8 cellular contexts compared by ENCODE assay signal in genomic region chr20:16729080-16729479, GRCh38. TPM values are rescaled to one million over a fixed set of nuclear protein-coding genes. Genes with fewer than 3 reads are reported as not detected.
DNase-seq lines count a peak whose midpoint lies in the region; ATAC-seq and TF ChIP-seq lines count a peak whose summit lies in the region.

No MANE protein-coding gene starts in this region.

- H3K36me3 Mint-ChIP-seq in T-helper 17 cell (ENCODE audit: low read depth), result peaks cover 4% of the 10 kb centered on the region
- peaks cover 5% of the 10 kb centered on the region for H3K36me3 Mint-ChIP-seq in glutamatergic neuron (ENCODE audit: unreplicated experiment)

- H2AFZ ChIP-seq in HCT116 (ENCODE audit: low read depth, low read length, poor library complexity, severe bottlenecking), result no peak overlapping the region

- H3K27ac ChIP-seq in HCT116 (ENCODE audit: low read depth, low read length), result no peak overlapping the region
- peak overlapping the region; percentile 81 for H3K27ac ChIP-seq in skeletal muscle tissue (ENCODE audit: low read depth, low read length)

- peaks cover 43% of the 10 kb centered on the region for H3K79me2 ChIP-seq in HCT116 (ENCODE audit: insufficient read depth, low read length)

- H3K4me3 ChIP-seq in HCT116 (replicated peaks in 1 of 2; ENCODE audit: low read depth in 1 of 2, low read length in 2 of 2) (peak overlapping the region; percentile 94 to 96; a peak in 3 of 4 replicates), skeletal muscle tissue (ENCODE audit: low read length in 3 of 3) (peak overlapping the region; percentile 95 to 97 (median 96))

- BruUV-seq in HCT116 (replicated peaks; lab: Mats Ljungman, UMichigan), result no TSS peak

- TF ChIP-seq CTCF in HCT116 (IDR thresholded peaks at IDR 0.05 in 2 of 3, conservative IDR thresholded peaks at IDR 0.05 in 1 of 3; ENCODE audit: borderline replicate concordance in 1 of 3, insufficient read depth in 1 of 3, low read depth in 2 of 3, low read length in 2 of 3), result no peak
- TF ChIP-seq CTCF in glutamatergic neuron (IDR thresholded peaks at IDR 0.05; ENCODE audit: partially characterized antibody, unreplicated experiment), result no peak

- H4K20me1 ChIP-seq in HCT116 (ENCODE audit: insufficient read depth), result no peaks in the 10 kb centered on the region

- no peaks in the 10 kb centered on the region for H3K27me3 ChIP-seq in HCT116 (ENCODE audit: insufficient read depth, low read length)
- peaks cover 0 to 7% (median 2%) of the 10 kb centered on the region in 3 donors for H3K27me3 ChIP-seq in skeletal muscle tissue (ENCODE audit: control insufficient read depth in 3 of 3, insufficient read depth in 3 of 3, low read length in 3 of 3)

- DNase-seq in HCT116 (ENCODE audit: low read depth, low spot score), result no peak
- no peak for DNase-seq in T-helper 17 cell
- DNase-seq in glutamatergic neuron, result no peak
- DNase-seq in middle frontal gyrus (ENCODE audit: extremely low spot score, low spot score), result no peak
- no peak for DNase-seq in effector CD8-positive, alpha-beta T cell (lab: John Stamatoyannopoulos, UW)
- no peak for DNase-seq in stimulated activated CD4-positive, alpha-beta T cell treated with anti-CD3 and anti-CD28 coated beads, Interleukin-2, amount 100 ng/mL, for 24 hours

- peaks cover 19 to 20% of the 10 kb centered on the region in 2 experiments for H3K36me3 ChIP-seq in HCT116 (ENCODE audit: control insufficient read depth in 1 of 2, insufficient read depth in 2 of 2, low read length in 2 of 2)
- H3K36me3 ChIP-seq in skeletal muscle tissue (ENCODE audit: control insufficient read depth in 3 of 3, insufficient read depth in 3 of 3, low read length in 3 of 3), result peaks cover 3 to 19% (median 15%) of the 10 kb centered on the region in 3 donors

- peak overlapping the region; percentile 85 for H3K4me2 ChIP-seq in HCT116 (ENCODE audit: low read length)

- H3K9me3 Mint-ChIP-seq in glutamatergic neuron (ENCODE audit: unreplicated experiment), result peaks cover 2% of the 10 kb centered on the region

- H3K9me3 ChIP-seq in HCT116 (ENCODE audit: control insufficient read depth in 1 of 2, insufficient read depth in 1 of 2, low read depth in 1 of 2, low read length in 2 of 2) (no peaks in the 10 kb centered on the region), T-helper 17 cell (ENCODE audit: control insufficient read depth, low read length, poor library complexity, severe bottlenecking) (peaks cover 2% of the 10 kb centered on the region), skeletal muscle tissue (ENCODE audit: control insufficient read depth in 3 of 3, low read length in 3 of 3) (no peaks in the 10 kb centered on the region)

- no peaks in the 10 kb centered on the region for H3K9me2 ChIP-seq in HCT116 (ENCODE audit: insufficient read depth)

- POLR2A ChIA-PET in HCT116 (lab: Charles Lee), result no interaction called here

- intact Hi-C loops in HCT116 (cut with micrococcal nuclease), result no loop called here

- H3K9ac ChIP-seq in HCT116 (ENCODE audit: low read length) (0 out of 2 replicates have a peak overlapping the region, but pooled peaks have one; percentile 95), skeletal muscle tissue (ENCODE audit: low read depth in 1 of 3, low read length in 3 of 3) (no peak overlapping the region)

- CTCF ChIA-PET in HCT116 (lab: Charles Lee), result interaction anchor here (1.3 kb wide), 1 partner anchor 18 kb away, joined by 3 read pairs; no protein-coding TSS in a partner anchor

- TF ChIP-seq RAD21 in HCT116 (IDR thresholded peaks at IDR 0.05; ENCODE audit: low read depth), result no peak

- H3K4me1 ChIP-seq in HCT116 (ENCODE audit: control insufficient read depth in 1 of 2, insufficient read depth in 2 of 2, low read length in 2 of 2), result peaks cover 8 to 15% of the 10 kb centered on the region in 2 experiments; a peak in 3 of 4 replicates
- H3K4me1 ChIP-seq in skeletal muscle tissue (ENCODE audit: control insufficient read depth in 3 of 3, insufficient read depth in 3 of 3, low read length in 3 of 3), result peaks cover 14 to 17% (median 16%) of the 10 kb centered on the region in 3 donors

- RAD21 ChIA-PET in HCT116 (lab: Charles Lee; ENCODE audit: low non-redundant PET in 1 of 2, low total read pairs in 2 of 2, uncharacterized antibody in 2 of 2, unreplicated experiment in 2 of 2), result interaction anchor here in 1 of 2 experiments (0.6 kb wide), 1 partner anchor 971 kb away, joined by 4 read pairs; no protein-coding TSS in a partner anchor

- TF ChIP-seq POLR2A in HCT116 (IDR thresholded peaks at IDR 0.05; ENCODE audit: borderline replicate concordance, extremely low read depth, insufficient read depth, insufficient read length), result no peak

- ATAC-seq in HCT116 (no peak), T-helper 17 cell (no peak), GM18519 (IDR thresholded peaks at IDR 0.05; ENCODE audit: low FRiP score, unreplicated experiment) (no peak)

- H3K4me1 Mint-ChIP-seq in T-helper 17 cell (peaks cover 36% of the 10 kb centered on the region), glutamatergic neuron (ENCODE audit: low read depth, unreplicated experiment) (peaks cover 7% of the 10 kb centered on the region)

- peak overlapping the region; percentile 96 for H3K27ac Mint-ChIP-seq in T-helper 17 cell
- H3K27ac Mint-ChIP-seq in glutamatergic neuron (ENCODE audit: unreplicated experiment), result peak overlapping the region; percentile 72

- H3K27me3 Mint-ChIP-seq in T-helper 17 cell (peaks cover 22% of the 10 kb centered on the region), glutamatergic neuron (ENCODE audit: unreplicated experiment) (peaks cover 4% of the 10 kb centered on the region)

- peak overlapping the region; percentile 94 for H3K4me3 Mint-ChIP-seq in T-helper 17 cell
- peak overlapping the region; percentile 98 for H3K4me3 Mint-ChIP-seq in glutamatergic neuron (ENCODE audit: unreplicated experiment)

TF ChIP-seq in HCT116, 20 proteins besides CTCF, POLR2A, EP300 and RAD21:
- TF ChIP-seq FOSL1 (IDR thresholded peaks at IDR 0.05; ENCODE audit: low read depth), result no peak
- TF ChIP-seq EZH2phosphoT487 (IDR thresholded peaks at IDR 0.05; ENCODE audit: borderline replicate concordance), result no peak
- no peak for TF ChIP-seq CEBPB (IDR thresholded peaks at IDR 0.05; ENCODE audit: low read depth)
- no peak for TF ChIP-seq ZNF274 (IDR thresholded peaks at IDR 0.05; ENCODE audit: low read depth, low read length)
- TF ChIP-seq ATF3 (IDR thresholded peaks at IDR 0.05), result no peak
- TF ChIP-seq ZBTB33 (IDR thresholded peaks at IDR 0.05; ENCODE audit: extremely low read depth, insufficient replicate concordance, low read length), result no peak
- no peak for TF ChIP-seq EZH2 (IDR thresholded peaks at IDR 0.05)
- TF ChIP-seq EGR1 (IDR thresholded peaks at IDR 0.05; ENCODE audit: low read depth), result no peak
TF ChIP-seq in HCT116: peak in this region for 0.

RNA-seq across cellular contexts. Expression of gene SNRPB2, which starts 0.7 kb away (rescaled TPM):
- total RNA-seq in HCT116 (2021; ENCODE audit: unreplicated experiment) (78.4 TPM), T-helper 17 cell (10 to 100 TPM; 44.5 to 45.3 TPM), glutamatergic neuron (ENCODE audit: unreplicated experiment) (81.3 TPM), skeletal muscle tissue (31.8 TPM)
- polyA plus RNA-seq in HCT116 (2012), result 29.0 and 37.5 TPM in 2 replicates

RNA-seq across cellular contexts. Expression of gene OTOR, which starts 19.1 kb away (rescaled TPM):
- not detected for total RNA-seq in HCT116 (2021; ENCODE audit: unreplicated experiment)
- polyA plus RNA-seq in HCT116 (2012), result not detected in 2 replicates
- total RNA-seq in T-helper 17 cell, result not detected
- not detected for total RNA-seq in glutamatergic neuron (ENCODE audit: unreplicated experiment)
- total RNA-seq in skeletal muscle tissue, result not detected
